In genomic region chr1:27522860-27523665, GRCh38 we compare ENCODE assay signal across 8 cellular contexts. TPM values are rescaled to one million over a fixed set of nuclear protein-coding genes. Genes with fewer than 3 reads are reported as not detected.
DNase-seq lines count a peak whose midpoint lies in the region; ATAC-seq and TF ChIP-seq lines count a peak whose summit lies in the region.

No MANE protein-coding gene starts in this region.

- peak overlapping the region; percentile 56 for H2AFZ ChIP-seq in PC-3 (ENCODE audit: low read length)

- no peaks in the 10 kb centered on the region for H3F3A ChIP-seq in PC-3 (ENCODE audit: low read length, unreplicated experiment)

- peak; percentile 31 for DNase-seq in PC-3
- DNase-seq in activated naive CD4-positive, alpha-beta T cell treated with anti-CD3 and anti-CD28 coated beads, Interleukin-2, amount 50 U/mL, for 16 hours = peak; percentile 74
- DNase-seq in stimulated activated CD4-positive, alpha-beta T cell treated with anti-CD3 and anti-CD28 coated beads, Interleukin-4, amount 100 ng/mL, for 48 hours (ENCODE audit: low read depth in 2 of 2) = peak; percentile 53 to 63

- H3K79me2 ChIP-seq in PC-3 (ENCODE audit: low read length) = no peaks in the 10 kb centered on the region

- CTCF ChIA-PET in PC-3 (lab: Charles Lee) = interaction anchor here (0.9 kb wide), 1 partner anchor 107 kb away, joined by 3 read pairs; no protein-coding TSS in a partner anchor

- ATAC-seq in PC-3 = peak; percentile 30
- ATAC-seq in HG02642 (IDR thresholded peaks at IDR 0.05; ENCODE audit: poor library complexity, unreplicated experiment) = no peak
- no peak for ATAC-seq in GM21360 (IDR thresholded peaks at IDR 0.05; ENCODE audit: unreplicated experiment)
- no peak for ATAC-seq in GM18519 (IDR thresholded peaks at IDR 0.05; ENCODE audit: low FRiP score, unreplicated experiment)

- H4K20me1 ChIP-seq in PC-3 (ENCODE audit: low read length) = no peaks in the 10 kb centered on the region

- peak overlapping the region; percentile 48 for H3K27ac ChIP-seq in PC-3 (ENCODE audit: low read length)
- H3K27ac ChIP-seq in iPS-20b (ENCODE audit: low read length) = no peak overlapping the region

- no peaks in the 10 kb centered on the region for H3K36me3 ChIP-seq in PC-3 (ENCODE audit: low read depth, low read length)
- H3K36me3 ChIP-seq in iPS-20b (ENCODE audit: insufficient read depth, low read depth, low read length) = no peaks in the 10 kb centered on the region

- intact Hi-C loops in PC-3 (cut with micrococcal nuclease) = loop anchor here (5.0 kb wide), 1 partner anchor 44 kb away; no protein-coding TSS in a partner anchor

- H3K27me3 ChIP-seq in PC-3 (ENCODE audit: low read length) (no peaks in the 10 kb centered on the region), iPS-20b (ENCODE audit: insufficient read depth, low read length) (no peaks in the 10 kb centered on the region; the same call in 1 of the 2 replicates)

- H3K9ac ChIP-seq in PC-3 (ENCODE audit: low read length) = peak overlapping the region; percentile 57
- H3K9ac ChIP-seq in iPS-20b (ENCODE audit: low read depth, low read length) = peak overlapping the region; percentile 42; the same call in 1 of the 2 replicates

- peak overlapping the region; percentile 25; the same call in 1 of the 2 replicates for H3K4me3 ChIP-seq in PC-3 (ENCODE audit: low read length)
- no peak overlapping the region for H3K4me3 ChIP-seq in iPS-20b (ENCODE audit: low read length)

- H3K9me2 ChIP-seq in PC-3 (replicated peaks; ENCODE audit: low read length) = no peaks in the 10 kb centered on the region

- H3K4me1 ChIP-seq in PC-3 (ENCODE audit: insufficient read depth, low read length) (peaks cover 28% of the 10 kb centered on the region), iPS-20b (ENCODE audit: insufficient read depth, low read length) (peaks cover 37% of the 10 kb centered on the region)

- peak overlapping the region; percentile 64 for H3K4me2 ChIP-seq in PC-3 (ENCODE audit: low read length)

- H3K9me3 ChIP-seq in PC-3 (ENCODE audit: low read length) = no peaks in the 10 kb centered on the region
- H3K9me3 ChIP-seq in iPS-20b (ENCODE audit: insufficient read depth, low read depth, low read length) = no peaks in the 10 kb centered on the region

- TF ChIP-seq CTCF in GM12874 (IDR thresholded peaks at IDR 0.05; ENCODE audit: insufficient read depth, low read depth, low read length) (peak; percentile 46), PC-3 (conservative IDR thresholded peaks at IDR 0.05; ENCODE audit: low read depth, low read length) (peak; percentile 35; the same call in 1 of the 2 replicates)

- POLR2A ChIA-PET in PC-3 (lab: Charles Lee; ENCODE audit: unreplicated experiment) = interaction anchor here (0.8 kb wide), 1 partner anchor 33 kb away, joined by 6 read pairs; the partner anchor contains the start of gene WASF2

- TSS peak; percentile 71 for BruUV-seq in PC-3 (replicated peaks; lab: Mats Ljungman, UMichigan)

RNA-seq across cellular contexts. Expression of gene WASF2, which starts 33.1 kb away (rescaled TPM):
- 20.7 and 32.4 TPM in 2 replicates for total RNA-seq in PC-3 (2014; rRNA removed)
